In genomic region chr11:48170840-48171233, GRCh38 we compare ENCODE assay signal across 11 cellular contexts. TPM values are rescaled to one million over a fixed set of nuclear protein-coding genes. Genes with fewer than 3 reads are reported as not detected.
DNase-seq lines count a peak whose midpoint lies in the region; ATAC-seq and TF ChIP-seq lines count a peak whose summit lies in the region.
"Had no signal": no experiment of that assay in that cellular context is flagged by ENCODE, and none has a peak within 500 bp of the region (broad histone marks: within the 10 kb centered on the region; RNA-seq: fewer than 3 reads in every experiment).

No MANE protein-coding gene starts in this region.

- POLR2A ChIA-PET in T-cell (lab: Charles Lee), result no interaction called here

- peaks cover 26% of the 10 kb centered on the region for H3K36me3 Mint-ChIP-seq in T-cell

- H3K27ac Mint-ChIP-seq in T-cell, result peak overlapping the region; percentile 62 to 83

- H3K4me1 ChIP-seq in right atrium auricular region, result peaks cover 0 to 49% of the 10 kb centered on the region in 2 donors
- H3K4me1 ChIP-seq in tibial nerve, result peaks cover 0 to 31% (median 20%) of the 10 kb centered on the region in 4 donors
- H3K4me1 ChIP-seq: HAP-1 had no signal

- TF ChIP-seq EP300 in tibial nerve (IDR thresholded peaks at IDR 0.05), result no peak

- H3K27ac ChIP-seq in right atrium auricular region (peak overlapping the region; percentile 74 to 78), tibial nerve (peak overlapping the region in 3 of 4 donors; percentile 23 to 88 (median 72))
- H3K27ac ChIP-seq: WERI-Rb-1 had no signal

- H3K9me3 Mint-ChIP-seq in T-cell, result no peaks in the 10 kb centered on the region

- intact Hi-C loops in Right ventricle myocardium superior (cut with DNase I) (no loop called here), cardiac septum (cut with DNase I) (no loop called here)

- H3K4me3 ChIP-seq in right atrium auricular region (no peak overlapping the region), tibial nerve (no peak overlapping the region)
- H3K4me3 ChIP-seq: HAP-1 had no signal

- H3K4me3 Mint-ChIP-seq in T-cell, result no peak overlapping the region

- DNase-seq in Right ventricle myocardium superior (no peak), cardiac septum (ENCODE audit: low spot score) (no peak), T-cell (no peak), right atrium auricular region (ENCODE audit: low spot score) (no peak), tibial nerve (ENCODE audit: low spot score in 2 of 2) (no peak), NCI-H2081 treated with DMSO at 0.1 percent for 48 hours (lab: John Stamatoyannopoulos, UW) (no peak), DMS114 treated with DMSO at 0.1 percent for 48 hours (lab: John Stamatoyannopoulos, UW; ENCODE audit: unreplicated experiment) (no peak), 8988T (no peak)
- DNase-seq: NCI-H1930, WERI-Rb-1 had no signal

- TF ChIP-seq POLR2A in tibial nerve (IDR thresholded peaks at IDR 0.05), result no peak

- H3K27me3 ChIP-seq in right atrium auricular region (no peaks in the 10 kb centered on the region), tibial nerve (no peaks in the 10 kb centered on the region)

- no peaks in the 10 kb centered on the region for H3K27me3 Mint-ChIP-seq in T-cell

- ATAC-seq in Right ventricle myocardium superior (ENCODE audit: poor library complexity) (peak; percentile 3), T-cell (replicated peaks in 1 of 4) (peak in 2 of 4 experiments; percentile 22 to 50)

- 26 to 36% methylated on average over 4 of the region's 4 CpGs for WGBS in tibial nerve, 2 donors

- TF ChIP-seq CTCF in right atrium auricular region (IDR thresholded peaks at IDR 0.05), result no peak
- no peak for TF ChIP-seq CTCF in tibial nerve (IDR thresholded peaks at IDR 0.05)

- CTCF ChIA-PET in T-cell (lab: Charles Lee), result interaction anchor here in 1 of 2 donors (0.5 kb wide), 1 partner anchor 207 kb away, joined by 4 read pairs; no protein-coding TSS in a partner anchor

- H3K9me3 ChIP-seq in right atrium auricular region, result no peaks in the 10 kb centered on the region
- H3K9me3 ChIP-seq in tibial nerve, result no peaks in the 10 kb centered on the region
- H3K9me3 ChIP-seq: HAP-1 had no signal

- H3K36me3 ChIP-seq in right atrium auricular region (no peaks in the 10 kb centered on the region), tibial nerve (peaks cover 0 to 10% (median 0%) of the 10 kb centered on the region in 3 donors)
- H3K36me3 ChIP-seq: HAP-1, WERI-Rb-1 had no signal

- H3K4me1 Mint-ChIP-seq in T-cell, result peaks cover 27 to 48% (median 28%) of the 10 kb centered on the region in 3 donors

RNA-seq across cellular contexts. Expression of gene OR4B1, which starts 45.8 kb away (rescaled TPM):
- not detected for total RNA-seq in Right ventricle myocardium superior
- not detected for total RNA-seq in cardiac septum
- not detected for total RNA-seq in T-cell
- not detected for total RNA-seq in right atrium auricular region
- not detected for total RNA-seq in tibial nerve
